1 cellular context compared by ENCODE assay signal in genomic region chr4:33954759-33955158, GRCh38.
TF ChIP-seq lines count a peak whose summit lies in the region.

No MANE protein-coding gene starts in this region.

TF ChIP-seq in GM23338, 12 proteins besides CTCF, POLR2A, EP300 and RAD21 (continued from another document):
- TF ChIP-seq, protein P1, sequence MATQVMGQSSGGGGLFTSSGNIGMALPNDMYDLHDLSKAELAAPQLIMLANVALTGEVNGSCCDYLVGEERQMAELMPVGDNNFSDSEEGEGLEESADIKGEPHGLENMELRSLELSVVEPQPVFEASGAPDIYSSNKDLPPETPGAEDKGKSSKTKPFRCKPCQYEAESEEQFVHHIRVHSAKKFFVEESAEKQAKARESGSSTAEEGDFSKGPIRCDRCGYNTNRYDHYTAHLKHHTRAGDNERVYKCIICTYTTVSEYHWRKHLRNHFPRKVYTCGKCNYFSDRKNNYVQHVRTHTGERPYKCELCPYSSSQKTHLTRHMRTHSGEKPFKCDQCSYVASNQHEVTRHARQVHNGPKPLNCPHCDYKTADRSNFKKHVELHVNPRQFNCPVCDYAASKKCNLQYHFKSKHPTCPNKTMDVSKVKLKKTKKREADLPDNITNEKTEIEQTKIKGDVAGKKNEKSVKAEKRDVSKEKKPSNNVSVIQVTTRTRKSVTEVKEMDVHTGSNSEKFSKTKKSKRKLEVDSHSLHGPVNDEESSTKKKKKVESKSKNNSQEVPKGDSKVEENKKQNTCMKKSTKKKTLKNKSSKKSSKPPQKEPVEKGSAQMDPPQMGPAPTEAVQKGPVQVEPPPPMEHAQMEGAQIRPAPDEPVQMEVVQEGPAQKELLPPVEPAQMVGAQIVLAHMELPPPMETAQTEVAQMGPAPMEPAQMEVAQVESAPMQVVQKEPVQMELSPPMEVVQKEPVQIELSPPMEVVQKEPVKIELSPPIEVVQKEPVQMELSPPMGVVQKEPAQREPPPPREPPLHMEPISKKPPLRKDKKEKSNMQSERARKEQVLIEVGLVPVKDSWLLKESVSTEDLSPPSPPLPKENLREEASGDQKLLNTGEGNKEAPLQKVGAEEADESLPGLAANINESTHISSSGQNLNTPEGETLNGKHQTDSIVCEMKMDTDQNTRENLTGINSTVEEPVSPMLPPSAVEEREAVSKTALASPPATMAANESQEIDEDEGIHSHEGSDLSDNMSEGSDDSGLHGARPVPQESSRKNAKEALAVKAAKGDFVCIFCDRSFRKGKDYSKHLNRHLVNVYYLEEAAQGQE (IDR thresholded peaks at IDR 0.05; ENCODE audit: unreplicated experiment), result no peak
- no peak for TF ChIP-seq JUNB (IDR thresholded peaks at IDR 0.05; ENCODE audit: unreplicated experiment)
- no peak for TF ChIP-seq POLR2AphosphoS5 (IDR thresholded peaks at IDR 0.05; ENCODE audit: low read depth)
- no peak for TF ChIP-seq ZNF331 (CRISPR knock-in tag; IDR thresholded peaks at IDR 0.05; ENCODE audit: low read depth)
- no peak for TF ChIP-seq STAT1 (IDR thresholded peaks at IDR 0.05; ENCODE audit: unreplicated experiment)
- TF ChIP-seq NANOG (IDR thresholded peaks at IDR 0.05; ENCODE audit: borderline replicate concordance), result no peak
- TF ChIP-seq, protein P2, sequence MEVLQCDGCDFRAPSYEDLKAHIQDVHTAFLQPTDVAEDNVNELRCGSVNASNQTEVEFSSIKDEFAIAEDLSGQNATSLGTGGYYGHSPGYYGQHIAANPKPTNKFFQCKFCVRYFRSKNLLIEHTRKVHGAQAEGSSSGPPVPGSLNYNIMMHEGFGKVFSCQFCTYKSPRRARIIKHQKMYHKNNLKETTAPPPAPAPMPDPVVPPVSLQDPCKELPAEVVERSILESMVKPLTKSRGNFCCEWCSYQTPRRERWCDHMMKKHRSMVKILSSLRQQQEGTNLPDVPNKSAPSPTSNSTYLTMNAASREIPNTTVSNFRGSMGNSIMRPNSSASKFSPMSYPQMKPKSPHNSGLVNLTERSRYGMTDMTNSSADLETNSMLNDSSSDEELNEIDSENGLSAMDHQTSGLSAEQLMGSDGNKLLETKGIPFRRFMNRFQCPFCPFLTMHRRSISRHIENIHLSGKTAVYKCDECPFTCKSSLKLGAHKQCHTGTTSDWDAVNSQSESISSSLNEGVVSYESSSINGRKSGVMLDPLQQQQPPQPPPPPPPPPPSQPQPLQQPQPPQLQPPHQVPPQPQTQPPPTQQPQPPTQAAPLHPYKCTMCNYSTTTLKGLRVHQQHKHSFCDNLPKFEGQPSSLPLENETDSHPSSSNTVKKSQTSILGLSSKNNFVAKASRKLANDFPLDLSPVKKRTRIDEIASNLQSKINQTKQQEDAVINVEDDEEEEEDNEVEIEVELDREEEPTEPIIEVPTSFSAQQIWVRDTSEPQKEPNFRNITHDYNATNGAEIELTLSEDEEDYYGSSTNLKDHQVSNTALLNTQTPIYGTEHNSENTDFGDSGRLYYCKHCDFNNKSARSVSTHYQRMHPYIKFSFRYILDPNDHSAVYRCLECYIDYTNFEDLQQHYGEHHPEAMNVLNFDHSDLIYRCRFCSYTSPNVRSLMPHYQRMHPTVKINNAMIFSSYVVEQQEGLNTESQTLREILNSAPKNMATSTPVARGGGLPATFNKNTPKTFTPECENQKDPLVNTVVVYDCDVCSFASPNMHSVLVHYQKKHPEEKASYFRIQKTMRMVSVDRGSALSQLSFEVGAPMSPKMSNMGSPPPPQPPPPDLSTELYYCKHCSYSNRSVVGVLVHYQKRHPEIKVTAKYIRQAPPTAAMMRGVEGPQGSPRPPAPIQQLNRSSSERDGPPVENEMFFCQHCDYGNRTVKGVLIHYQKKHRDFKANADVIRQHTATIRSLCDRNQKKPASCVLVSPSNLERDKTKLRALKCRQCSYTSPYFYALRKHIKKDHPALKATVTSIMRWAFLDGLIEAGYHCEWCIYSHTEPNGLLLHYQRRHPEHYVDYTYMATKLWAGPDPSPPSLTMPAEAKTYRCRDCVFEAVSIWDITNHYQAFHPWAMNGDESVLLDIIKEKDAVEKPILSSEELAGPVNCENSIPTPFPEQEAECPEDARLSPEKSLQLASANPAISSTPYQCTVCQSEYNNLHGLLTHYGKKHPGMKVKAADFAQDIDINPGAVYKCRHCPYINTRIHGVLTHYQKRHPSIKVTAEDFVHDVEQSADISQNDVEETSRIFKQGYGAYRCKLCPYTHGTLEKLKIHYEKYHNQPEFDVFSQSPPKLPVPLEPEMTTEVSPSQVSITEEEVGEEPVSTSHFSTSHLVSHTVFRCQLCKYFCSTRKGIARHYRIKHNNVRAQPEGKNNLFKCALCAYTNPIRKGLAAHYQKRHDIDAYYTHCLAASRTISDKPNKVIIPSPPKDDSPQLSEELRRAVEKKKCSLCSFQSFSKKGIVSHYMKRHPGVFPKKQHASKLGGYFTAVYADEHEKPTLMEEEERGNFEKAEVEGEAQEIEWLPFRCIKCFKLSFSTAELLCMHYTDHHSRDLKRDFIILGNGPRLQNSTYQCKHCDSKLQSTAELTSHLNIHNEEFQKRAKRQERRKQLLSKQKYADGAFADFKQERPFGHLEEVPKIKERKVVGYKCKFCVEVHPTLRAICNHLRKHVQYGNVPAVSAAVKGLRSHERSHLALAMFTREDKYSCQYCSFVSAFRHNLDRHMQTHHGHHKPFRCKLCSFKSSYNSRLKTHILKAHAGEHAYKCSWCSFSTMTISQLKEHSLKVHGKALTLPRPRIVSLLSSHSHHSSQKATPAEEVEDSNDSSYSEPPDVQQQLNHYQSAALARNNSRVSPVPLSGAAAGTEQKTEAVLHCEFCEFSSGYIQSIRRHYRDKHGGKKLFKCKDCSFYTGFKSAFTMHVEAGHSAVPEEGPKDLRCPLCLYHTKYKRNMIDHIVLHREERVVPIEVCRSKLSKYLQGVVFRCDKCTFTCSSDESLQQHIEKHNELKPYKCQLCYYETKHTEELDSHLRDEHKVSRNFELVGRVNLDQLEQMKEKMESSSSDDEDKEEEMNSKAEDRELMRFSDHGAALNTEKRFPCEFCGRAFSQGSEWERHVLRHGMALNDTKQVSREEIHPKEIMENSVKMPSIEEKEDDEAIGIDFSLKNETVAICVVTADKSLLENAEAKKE (CRISPR knock-in tag; IDR thresholded peaks at IDR 0.05), result no peak
- TF ChIP-seq EZH2phosphoT487 (IDR thresholded peaks at IDR 0.05; ENCODE audit: unreplicated experiment), result no peak
